14 cellular contexts compared by ENCODE assay signal in genomic region chr7:40311307-40311706, GRCh38.
DNase-seq lines count a peak whose midpoint lies in the region; ATAC-seq, FAIRE-seq and TF ChIP-seq lines count a peak whose summit lies in the region.
"Had no signal": no experiment of that assay in that cellular context is flagged by ENCODE, and none has a peak within 500 bp of the region (broad histone marks: within the 10 kb centered on the region; RNA-seq: fewer than 3 reads in every experiment).

No MANE protein-coding gene starts in this region.

- H3K9me3 ChIP-seq in small intestine (ENCODE audit: control insufficient read depth, low read depth): no peaks in the 10 kb centered on the region
- H3K9me3 ChIP-seq: stomach had no signal

- no peak overlapping the region for H3K27ac ChIP-seq in small intestine (ENCODE audit: low read depth in 1 of 2, low read length in 1 of 2)
- H3K27ac ChIP-seq: stomach had no signal

- TF ChIP-seq CTCF in nephron progenitor cell (IDR thresholded peaks at IDR 0.05): no peak

- H3K4me3 Mint-ChIP-seq in activated naive CD8-positive, alpha-beta T cell treated with anti-CD3 and anti-CD28 coated beads, Interleukin-2, amount 50 U/mL, for 24 hours: no peak overlapping the region
- H3K4me3 Mint-ChIP-seq in activated naive CD8-positive, alpha-beta T cell treated with anti-CD3 and anti-CD28 coated beads for 36 hours: no peak overlapping the region
- no peak overlapping the region for H3K4me3 Mint-ChIP-seq in nephron progenitor cell
- H3K4me3 Mint-ChIP-seq: brain; naive thymus-derived CD8-positive, alpha-beta T cell had no signal

- ATAC-seq in activated naive CD8-positive, alpha-beta T cell treated with anti-CD3 and anti-CD28 coated beads, Interleukin-2, amount 50 U/mL, for 24 hours: peak; percentile 43
- ATAC-seq in GM21528 (IDR thresholded peaks at IDR 0.05; ENCODE audit: low FRiP score, unreplicated experiment) (peak; percentile 99), HG03066 (IDR thresholded peaks at IDR 0.05; ENCODE audit: low read depth, unreplicated experiment) (peak; percentile 100)
- ATAC-seq: naive thymus-derived CD8-positive, alpha-beta T cell had no signal

- 57 to 75% (median 73%) methylated on average over 3 of the region's 3 CpGs for WGBS in small intestine, 3 donors

- no peaks in the 10 kb centered on the region for H3K36me3 Mint-ChIP-seq in activated naive CD8-positive, alpha-beta T cell treated with anti-CD3 and anti-CD28 coated beads, Interleukin-2, amount 50 U/mL, for 24 hours (ENCODE audit: low read depth)
- no peaks in the 10 kb centered on the region for H3K36me3 Mint-ChIP-seq in activated naive CD8-positive, alpha-beta T cell treated with anti-CD3 and anti-CD28 coated beads for 36 hours
- no peaks in the 10 kb centered on the region for H3K36me3 Mint-ChIP-seq in nephron progenitor cell (ENCODE audit: low read depth)
- H3K36me3 Mint-ChIP-seq: brain had no signal

- H3K27ac Mint-ChIP-seq in activated naive CD8-positive, alpha-beta T cell treated with anti-CD3 and anti-CD28 coated beads, Interleukin-2, amount 50 U/mL, for 24 hours: no peak overlapping the region
- H3K27ac Mint-ChIP-seq in activated naive CD8-positive, alpha-beta T cell treated with anti-CD3 and anti-CD28 coated beads for 36 hours: no peak overlapping the region
- H3K27ac Mint-ChIP-seq in nephron progenitor cell: peak overlapping the region; percentile 9
- H3K27ac Mint-ChIP-seq: brain; naive thymus-derived CD8-positive, alpha-beta T cell had no signal

- no peak for DNase-seq in activated naive CD8-positive, alpha-beta T cell treated with anti-CD3 and anti-CD28 coated beads, Interleukin-2, amount 50 U/mL, for 24 hours
- no peak for DNase-seq in activated naive CD8-positive, alpha-beta T cell treated with anti-CD3 and anti-CD28 coated beads for 36 hours
- DNase-seq in nephron progenitor cell (no peak), NCI-H446 treated with DMSO at 0.1 percent for 48 hours (lab: John Stamatoyannopoulos, UW) (no peak), Kasumi-1 (lab: John Stamatoyannopoulos, UW) (no peak), small intestine (no peak)
- DNase-seq: activated CD8-positive, alpha-beta memory T cell treated with anti-CD3 and anti-CD28 coated beads, Interleukin-2, amount 50 U/mL, for 4 hours; naive thymus-derived CD8-positive, alpha-beta T cell; NCI-H1092 treated with DMSO at 0.1 percent for 48 hours; stimulated activated CD4-positive, alpha-beta T cell treated with anti-CD3 and anti-CD28 coated beads, Interleukin-15, amount 100 ng/mL, for 24 hours; stomach had no signal

- no peaks in the 10 kb centered on the region for H3K36me3 ChIP-seq in small intestine (ENCODE audit: control insufficient read depth in 2 of 2, insufficient read depth in 2 of 2, low read length in 2 of 2)
- H3K36me3 ChIP-seq: stomach had no signal

- no peaks in the 10 kb centered on the region for H3K27me3 ChIP-seq in small intestine (ENCODE audit: control insufficient read depth in 2 of 2, insufficient read depth in 2 of 2, low read length in 2 of 2)
- H3K27me3 ChIP-seq: stomach had no signal

- no peaks in the 10 kb centered on the region for H3K4me1 Mint-ChIP-seq in activated naive CD8-positive, alpha-beta T cell treated with anti-CD3 and anti-CD28 coated beads, Interleukin-2, amount 50 U/mL, for 24 hours
- H3K4me1 Mint-ChIP-seq in activated naive CD8-positive, alpha-beta T cell treated with anti-CD3 and anti-CD28 coated beads for 36 hours: peaks cover 5% of the 10 kb centered on the region
- peaks cover 15% of the 10 kb centered on the region for H3K4me1 Mint-ChIP-seq in nephron progenitor cell
- H3K4me1 Mint-ChIP-seq: brain; naive thymus-derived CD8-positive, alpha-beta T cell had no signal

- no peak overlapping the region for H3K4me3 ChIP-seq in small intestine (ENCODE audit: low read depth in 1 of 2, low read length in 2 of 2)
- H3K4me3 ChIP-seq: stomach had no signal

- H3K9me3 Mint-ChIP-seq in activated naive CD8-positive, alpha-beta T cell treated with anti-CD3 and anti-CD28 coated beads, Interleukin-2, amount 50 U/mL, for 24 hours: no peaks in the 10 kb centered on the region
- no peaks in the 10 kb centered on the region for H3K9me3 Mint-ChIP-seq in activated naive CD8-positive, alpha-beta T cell treated with anti-CD3 and anti-CD28 coated beads for 36 hours
- peaks cover 6% of the 10 kb centered on the region for H3K9me3 Mint-ChIP-seq in nephron progenitor cell
- H3K9me3 Mint-ChIP-seq: brain; naive thymus-derived CD8-positive, alpha-beta T cell had no signal

- H3K4me1 ChIP-seq in small intestine (ENCODE audit: control insufficient read depth in 2 of 2, insufficient read depth in 1 of 2, low read depth in 1 of 2, low read length in 1 of 2): no peaks in the 10 kb centered on the region
- H3K4me1 ChIP-seq: stomach had no signal

- no peak for FAIRE-seq in small intestine (lab: Jason Lieb, UNC)

- no peaks in the 10 kb centered on the region for H3K27me3 Mint-ChIP-seq in activated naive CD8-positive, alpha-beta T cell treated with anti-CD3 and anti-CD28 coated beads, Interleukin-2, amount 50 U/mL, for 24 hours
- H3K27me3 Mint-ChIP-seq in activated naive CD8-positive, alpha-beta T cell treated with anti-CD3 and anti-CD28 coated beads for 36 hours: no peaks in the 10 kb centered on the region
- H3K27me3 Mint-ChIP-seq in nephron progenitor cell (ENCODE audit: low read depth, poor library complexity): no peaks in the 10 kb centered on the region
- H3K27me3 Mint-ChIP-seq: brain had no signal

Comparison
In these comparisons a context has a peak if more than half of its experiments do, and no peak if none do; other contexts are left out.
1. ATAC-seq: peak in every context shown above with its lines; median percentile 100 in HG03066; 99 in GM21528; 43 in activated naive CD8-positive, alpha-beta T cell treated with anti-CD3 and anti-CD28 coated beads, Interleukin-2, amount 50 U/mL, for 24 hours.